ENCODE assay signal across 8 cellular contexts in genomic region chr9:7976167-7976755, GRCh38.
DNase-seq lines count a peak whose midpoint lies in the region; ATAC-seq, FAIRE-seq and TF ChIP-seq lines count a peak whose summit lies in the region.

No MANE protein-coding gene starts in this region.

- no peak overlapping the region for H3K9ac ChIP-seq in astrocyte (ENCODE audit: low read length)

- FAIRE-seq in astrocyte (lab: Jason Lieb, UNC), result no peak

- H3K4me3 ChIP-seq in astrocyte (ENCODE audit: insufficient read depth, low read depth, low read length) (no peak overlapping the region), lower leg skin (ENCODE audit: low read depth, poor library complexity, severe bottlenecking) (no peak overlapping the region)

- intact Hi-C loops in lower leg skin (cut with DNase I; ENCODE audit: low total_unique reads), result no loop called here

- no peak overlapping the region for H3K4me3 Mint-ChIP-seq in astrocyte (ENCODE audit: unreplicated experiment)

- no peaks in the 10 kb centered on the region for H3K27me3 ChIP-seq in astrocyte (ENCODE audit: insufficient read depth, low read length)

- in situ Hi-C loops in G401 (cut with HindIII; ENCODE audit: low sequenced_read_pairs), result no loop called here

- H2AFZ ChIP-seq in astrocyte (ENCODE audit: low read depth, low read length), result no peak overlapping the region

- H3K4me1 Mint-ChIP-seq in astrocyte (ENCODE audit: low read depth, unreplicated experiment), result peaks cover 7% of the 10 kb centered on the region

- DNase-seq in RKO (ENCODE audit: low spot score), result peak; percentile 2
- peak; percentile 2 for DNase-seq in astrocyte (ENCODE audit: low read depth)
- DNase-seq in stimulated activated CD8-positive, alpha-beta memory T cell treated with anti-CD3 and anti-CD28 coated beads, Interleukin-4, amount 100 ng/mL, for 48 hours, result peak; percentile 49
- DNase-seq in dedifferentiated amniotic fluid mesenchymal stem cell (ENCODE audit: extremely low spot score), result no peak
- DNase-seq in lower leg skin (ENCODE audit: low spot score in 2 of 2), result no peak
- no peak for DNase-seq in G401 (ENCODE audit: low spot score)

- H3K36me3 ChIP-seq in astrocyte (ENCODE audit: insufficient read depth, low read length), result no peaks in the 10 kb centered on the region

- H3K9me3 ChIP-seq in astrocyte (ENCODE audit: insufficient read depth, low read depth, low read length), result no peaks in the 10 kb centered on the region

- WGBS in lower leg skin, 2 donors, result 52 to 85% methylated on average over 4 of the region's 4 CpGs

- TF ChIP-seq CTCF in astrocyte (IDR thresholded peaks at IDR 0.05; ENCODE audit: insufficient read depth, low read depth, low read length) (no peak), lower leg skin (IDR thresholded peaks at IDR 0.05) (no peak)

- H3K9me3 Mint-ChIP-seq in astrocyte (ENCODE audit: unreplicated experiment), result no peaks in the 10 kb centered on the region

- H3K27ac Mint-ChIP-seq in astrocyte (ENCODE audit: unreplicated experiment), result peak overlapping the region; percentile 1

- peaks cover 4% of the 10 kb centered on the region for H3K4me1 ChIP-seq in astrocyte (ENCODE audit: insufficient read depth, low read length)

- no peaks in the 10 kb centered on the region for H3K27me3 Mint-ChIP-seq in astrocyte (ENCODE audit: low read depth, unreplicated experiment)

- peak; percentile 98 for ATAC-seq in GM18909 (IDR thresholded peaks at IDR 0.05; ENCODE audit: poor library complexity, unreplicated experiment)
- ATAC-seq in HG02938 (IDR thresholded peaks at IDR 0.05; ENCODE audit: unreplicated experiment), result peak; percentile 99

- TF ChIP-seq POLR2A in lower leg skin (IDR thresholded peaks at IDR 0.05), result no peak

- H4K20me1 ChIP-seq in astrocyte (ENCODE audit: insufficient read depth, low read length), result no peaks in the 10 kb centered on the region

- H3K36me3 Mint-ChIP-seq in astrocyte (ENCODE audit: low read depth, unreplicated experiment), result no peaks in the 10 kb centered on the region

- no peaks in the 10 kb centered on the region for H3K79me2 ChIP-seq in astrocyte (ENCODE audit: insufficient read depth, low read length)

- H3K4me2 ChIP-seq in astrocyte (ENCODE audit: low read length), result no peak overlapping the region

- no peak overlapping the region for H3K27ac ChIP-seq in astrocyte (ENCODE audit: low read depth, low read length)

Comparison
In these comparisons a context has a peak if more than half of its experiments do, and no peak if none do; other contexts are left out.
1. DNase-seq: peak in RKO (single experiment), astrocyte (single experiment) and stimulated activated CD8-positive, alpha-beta memory T cell treated with anti-CD3 and anti-CD28 coated beads, Interleukin-4, amount 100 ng/mL, for 48 hours (single experiment); none in dedifferentiated amniotic fluid mesenchymal stem cell (single experiment), lower leg skin (0 of 2) and G401 (single experiment).